In genomic region chr12:40117818-40118217, GRCh38 we compare ENCODE assay signal across 11 cellular contexts. TPM values are rescaled to one million over a fixed set of nuclear protein-coding genes. Genes with fewer than 3 reads are reported as not detected.
A peak's percentile ranks its signal among the peaks of the same experiment; 100 is the strongest.
DNase-seq lines count a peak whose midpoint lies in the region; ATAC-seq and TF ChIP-seq lines count a peak whose summit lies in the region.
"Had no signal": no experiment of that assay in that cellular context is flagged by ENCODE, and none has a peak within 500 bp of the region (broad histone marks: within the 10 kb centered on the region; RNA-seq: fewer than 3 reads in every experiment).

No MANE protein-coding gene starts in this region.

- H3K27me3 ChIP-seq in GM06990 (replicated peaks; ENCODE audit: control insufficient read depth, insufficient read depth, low read length): no peaks in the 10 kb centered on the region
- H3K27me3 ChIP-seq: vagina had no signal

- no peaks in the 10 kb centered on the region for H3K36me3 ChIP-seq in GM06990 (ENCODE audit: control insufficient read depth, insufficient read depth, low read length)
- H3K36me3 ChIP-seq: vagina had no signal

- H3K4me1 Mint-ChIP-seq in chondrocyte (ENCODE audit: low read depth): no peaks in the 10 kb centered on the region

- H3K27ac Mint-ChIP-seq in chondrocyte (ENCODE audit: unreplicated experiment): no peak overlapping the region
- H3K27ac Mint-ChIP-seq: activated naive CD4-positive, alpha-beta T cell treated with anti-CD3 and anti-CD28 coated beads, Interleukin-2, amount 50 U/mL, for 24 hours had no signal

- no peak overlapping the region for H3K4me3 ChIP-seq in GM06990 (replicated peaks; ENCODE audit: low read depth, low read length)
- H3K4me3 ChIP-seq: vagina had no signal

- TF ChIP-seq CTCF in GM06990 (IDR thresholded peaks at IDR 0.05; ENCODE audit: insufficient read depth, low read length, poor library complexity, severe bottlenecking): no peak
- TF ChIP-seq CTCF in chondrocyte (IDR thresholded peaks at IDR 0.05): no peak

- peak; percentile 59 for DNase-seq in GM06990 (ENCODE audit: extremely low read depth, insufficient read length)
- no peak for DNase-seq in NCI-H2171 treated with DMSO at 0.1 percent for 48 hours (lab: John Stamatoyannopoulos, UW)
- DNase-seq in ACHN: no peak
- DNase-seq in NCI-H82 treated with DMSO at 0.1 percent for 48 hours (lab: John Stamatoyannopoulos, UW; ENCODE audit: unreplicated experiment): no peak
- no peak for DNase-seq in chondrocyte (ENCODE audit: low spot score)
- DNase-seq: NCI-H1092 treated with DMSO at 0.1 percent for 48 hours had no signal

- no peak overlapping the region for H3K4me3 Mint-ChIP-seq in chondrocyte (ENCODE audit: unreplicated experiment)
- H3K4me3 Mint-ChIP-seq: activated naive CD4-positive, alpha-beta T cell treated with anti-CD3 and anti-CD28 coated beads, Interleukin-2, amount 50 U/mL, for 24 hours had no signal

- in situ Hi-C loops in ACHN (cut with HindIII; ENCODE audit: low pct_ligation_motif_present, low pct_unique_long_range_greater_than_20kb, low sequenced_read_pairs): no loop called here

- ATAC-seq in GM18870 (IDR thresholded peaks at IDR 0.05; ENCODE audit: unreplicated experiment): peak; percentile 93
- ATAC-seq in GM21786 (IDR thresholded peaks at IDR 0.05; ENCODE audit: unreplicated experiment): peak; percentile 85
- peak; percentile 59 for ATAC-seq in HG03280 (IDR thresholded peaks at IDR 0.05; ENCODE audit: unreplicated experiment)

- no peaks in the 10 kb centered on the region for H3K9me3 Mint-ChIP-seq in chondrocyte (ENCODE audit: low read depth)
- H3K9me3 Mint-ChIP-seq: activated naive CD4-positive, alpha-beta T cell treated with anti-CD3 and anti-CD28 coated beads, Interleukin-2, amount 50 U/mL, for 24 hours had no signal

- no peaks in the 10 kb centered on the region for H3K36me3 Mint-ChIP-seq in chondrocyte (ENCODE audit: low read depth)
- H3K36me3 Mint-ChIP-seq: activated naive CD4-positive, alpha-beta T cell treated with anti-CD3 and anti-CD28 coated beads, Interleukin-2, amount 50 U/mL, for 24 hours had no signal

- H3K27me3 Mint-ChIP-seq in chondrocyte (ENCODE audit: low read depth): peaks cover 13% of the 10 kb centered on the region

RNA-seq across cellular contexts. Expression of gene SLC2A13, which starts 11.9 kb away (rescaled TPM):
- 12.3 to 14.6 TPM (median 14.4 TPM) in 3 replicates for total RNA-seq in chondrocyte
